24 cellular contexts compared by ENCODE assay signal in genomic region chr11:2114430-2115241, GRCh38. TPM values are rescaled to one million over a fixed set of nuclear protein-coding genes. Genes with fewer than 3 reads are reported as not detected.
DNase-seq lines count a peak whose midpoint lies in the region; ATAC-seq and TF ChIP-seq lines count a peak whose summit lies in the region.
"Had no signal": no experiment of that assay in that cellular context is flagged by ENCODE, and none has a peak within 500 bp of the region (broad histone marks: within the 10 kb centered on the region; RNA-seq: fewer than 3 reads in every experiment).

No MANE protein-coding gene starts in this region.

- dilution Hi-C loops in IMR-90 (cut with HindIII; ENCODE audit: low sequenced_read_pairs, unreplicated experiment): no loop called here

- TF ChIP-seq EP300 in upper lobe of left lung (IDR thresholded peaks at IDR 0.05): no peak

- ATAC-seq in IMR-90 (ENCODE audit: low read depth) (no peak), upper lobe of left lung (ENCODE audit: low FRiP score in 2 of 2) (peak; percentile 13 to 32), GM18505 (IDR thresholded peaks at IDR 0.05; ENCODE audit: unreplicated experiment) (no peak)

- peaks cover 14% of the 10 kb centered on the region for H3K9me3 ChIP-seq in IMR-90 (ENCODE audit: control insufficient read depth, insufficient read depth, low read length)
- H3K9me3 ChIP-seq in upper lobe of left lung: peaks cover 3 to 10% (median 8%) of the 10 kb centered on the region in 4 donors
- H3K9me3 ChIP-seq: BLaER1, SJCRH30 had no signal

- no peak for DNase-seq in IMR-90
- DNase-seq in glutamatergic neuron: peak; percentile 9
- DNase-seq in mesendoderm: peak; percentile 36
- peak in 1 of 2 donors; percentile 57 for DNase-seq in upper lobe of left lung
- no peak for DNase-seq in COLO668 (lab: John Stamatoyannopoulos, UW; ENCODE audit: unreplicated experiment)
- DNase-seq in effector CD4-positive, alpha-beta T cell: no peak
- DNase-seq: Calu3; CD4-positive, alpha-beta memory T cell; DMS153; Karpas-422; MV-4-11; NCI-H1105 treated with DMSO at 0.1 percent for 48 hours; NCI-H2029 treated with DMSO at 0.1 percent for 48 hours; NCI-H2171; NCI-H345; NCI-H524; NCI-H774; NK-92 treated with Interleukin-12 subunit alpha and Interleukin-12 subunit beta, amount 100 ng/mL, for 24 hours; SJCRH30 had no signal

- H3K4ac ChIP-seq in IMR-90 (ENCODE audit: low read depth, low read length) (no peak overlapping the region), mesendoderm (ENCODE audit: low read depth, low read length) (no peak overlapping the region)

- H3K56ac ChIP-seq in IMR-90 (ENCODE audit: extremely low read depth, insufficient read depth, low read length) (no peak overlapping the region), mesendoderm (ENCODE audit: low read length) (no peak overlapping the region)

- no peak overlapping the region for H3K27ac ChIP-seq in IMR-90 (ENCODE audit: insufficient read depth, low read length)
- H3K27ac ChIP-seq in mesendoderm (ENCODE audit: low read depth, low read length): no peak overlapping the region
- no peak overlapping the region for H3K27ac ChIP-seq in upper lobe of left lung
- H3K27ac ChIP-seq: BLaER1, SJCRH30 had no signal

- 66% methylated on average over 8 of the region's 32 CpGs; no CpG with 5 or more reads in 1 of the 2 experiments for WGBS in IMR-90 (ENCODE audit: extremely low coverage in 2 of 2, insufficient read length in 1 of 2), 2 experiments
- WGBS in mesendoderm (ENCODE audit: extremely low coverage, insufficient coverage, low lambda C conversion rate): no CpG with 5 or more reads among the region's 32 CpGs
- WGBS in upper lobe of left lung, 2 donors: 86 to 91% methylated on average over 25 to 32 of the region's 32 CpGs

- H3K79me1 ChIP-seq in IMR-90 (ENCODE audit: low read depth in 1 of 2, low read length in 2 of 2) (no peaks in the 10 kb centered on the region), mesendoderm (ENCODE audit: low read length) (no peaks in the 10 kb centered on the region)

- no peak overlapping the region for H3K4me3 ChIP-seq in IMR-90 (ENCODE audit: insufficient read depth, low read depth, low read length)
- H3K4me3 ChIP-seq in mesendoderm (ENCODE audit: low read length): no peak overlapping the region
- H3K4me3 ChIP-seq in upper lobe of left lung: no peak overlapping the region
- H3K4me3 ChIP-seq: BLaER1, SJCRH30 had no signal

- TF ChIP-seq CTCF in IMR-90 (conservative IDR thresholded peaks at IDR 0.05; ENCODE audit: low read depth, low read length): no peak
- no peak for TF ChIP-seq CTCF in glutamatergic neuron (IDR thresholded peaks at IDR 0.05; ENCODE audit: partially characterized antibody, unreplicated experiment)
- no peak for TF ChIP-seq CTCF in upper lobe of left lung (IDR thresholded peaks at IDR 0.05)

- H3K18ac ChIP-seq in IMR-90 (ENCODE audit: low read depth, low read length) (no peak overlapping the region), mesendoderm (ENCODE audit: low read length) (no peak overlapping the region)

- H3K9me3 Mint-ChIP-seq in glutamatergic neuron (ENCODE audit: unreplicated experiment): peaks cover 12% of the 10 kb centered on the region

- no peak overlapping the region for H3K14ac ChIP-seq in IMR-90 (replicated peaks; ENCODE audit: low read depth, low read length)

- POLR2A ChIA-PET in IMR-90 (lab: Charles Lee; ENCODE audit: unreplicated experiment): no interaction called here

- H2AFZ ChIP-seq in IMR-90 (replicated peaks; ENCODE audit: low read length, poor library complexity): peak overlapping the region; percentile 33

- TF ChIP-seq POLR2A in IMR-90 (IDR thresholded peaks at IDR 0.05; ENCODE audit: low read depth, low read length) (no peak), upper lobe of left lung (IDR thresholded peaks at IDR 0.05) (no peak), GM18505 (IDR thresholded peaks at IDR 0.05; ENCODE audit: borderline replicate concordance, extremely low read depth, insufficient read depth, insufficient read length) (no peak)

- in situ Hi-C loops in IMR-90 (cut with MboI; ENCODE audit: low sequenced_read_pairs): no loop called here

- H3K4me1 ChIP-seq in IMR-90 (ENCODE audit: control insufficient read depth, insufficient read depth, low read length) (no peaks in the 10 kb centered on the region; the same call in 1 of the 2 replicates), mesendoderm (ENCODE audit: control insufficient read depth, low read depth, low read length) (no peaks in the 10 kb centered on the region), upper lobe of left lung (peaks cover 0 to 3% (median 3%) of the 10 kb centered on the region in 4 donors)

- peaks cover 12% of the 10 kb centered on the region for H3K36me3 Mint-ChIP-seq in glutamatergic neuron (ENCODE audit: unreplicated experiment)
- H3K36me3 Mint-ChIP-seq: CD4-positive, alpha-beta memory T cell had no signal

- H2BK15ac ChIP-seq in IMR-90 (ENCODE audit: low read depth, low read length) (no peak overlapping the region), mesendoderm (replicated peaks; ENCODE audit: low read depth) (no peak overlapping the region)

- H3K27me3 ChIP-seq in IMR-90 (ENCODE audit: control insufficient read depth, insufficient read depth, low read length) (peaks cover 20% of the 10 kb centered on the region), mesendoderm (ENCODE audit: insufficient read depth, low read length, poor library complexity) (no peaks in the 10 kb centered on the region), upper lobe of left lung (no peaks in the 10 kb centered on the region)
- H3K27me3 ChIP-seq: BLaER1, SJCRH30 had no signal

- no peak overlapping the region for H3K27ac Mint-ChIP-seq in glutamatergic neuron (ENCODE audit: unreplicated experiment)
- H3K27ac Mint-ChIP-seq: CD4-positive, alpha-beta memory T cell had no signal

- H3K9me1 ChIP-seq in IMR-90 (ENCODE audit: insufficient read depth, low read length): no peaks in the 10 kb centered on the region

- H2BK120ac ChIP-seq in IMR-90 (ENCODE audit: low read depth, low read length) (no peak overlapping the region), mesendoderm (ENCODE audit: low read depth, low read length) (no peak overlapping the region)

- H3K23ac ChIP-seq in IMR-90 (ENCODE audit: low read depth, low read length) (no peak overlapping the region), mesendoderm (ENCODE audit: low read length) (no peak overlapping the region)

- H3K79me2 ChIP-seq in mesendoderm (ENCODE audit: control insufficient read depth, insufficient read depth, low read length): no peaks in the 10 kb centered on the region

- BruUV-seq in IMR-90 (replicated peaks; lab: Mats Ljungman, UMichigan): no TSS peak

- CTCF ChIA-PET in IMR-90 (lab: Yijun Ruan, JAX): no interaction called here

- H4K91ac ChIP-seq in IMR-90 (ENCODE audit: insufficient read depth, low read depth, low read length): no peak overlapping the region

- H4K8ac ChIP-seq in IMR-90 (ENCODE audit: low read depth in 2 of 2, low read length in 2 of 2): no peak overlapping the region
- no peak overlapping the region for H4K8ac ChIP-seq in mesendoderm (ENCODE audit: low read depth, low read length)

- H4K20me1 ChIP-seq in IMR-90 (ENCODE audit: insufficient read depth, low read length): no peaks in the 10 kb centered on the region
- H4K20me1 ChIP-seq: BLaER1 had no signal

- no peak overlapping the region for H4K5ac ChIP-seq in IMR-90 (ENCODE audit: low read depth, low read length)
- no peak overlapping the region for H4K5ac ChIP-seq in mesendoderm (ENCODE audit: low read length)

- TF ChIP-seq RAD21 in IMR-90 (IDR thresholded peaks at IDR 0.05; ENCODE audit: low read length): no peak

- H3K4me2 ChIP-seq in IMR-90 (ENCODE audit: low read depth, low read length): no peak overlapping the region
- no peak overlapping the region for H3K4me2 ChIP-seq in mesendoderm (ENCODE audit: low read length)
- H3K4me2 ChIP-seq: BLaER1 had no signal

- H2AK5ac ChIP-seq in IMR-90 (ENCODE audit: low read depth, low read length) (no peak overlapping the region), mesendoderm (ENCODE audit: low read length) (no peak overlapping the region)

- H2BK5ac ChIP-seq in IMR-90 (ENCODE audit: low read depth, low read length, poor library complexity, severe bottlenecking) (no peak overlapping the region), mesendoderm (ENCODE audit: low read length) (no peak overlapping the region)

- H3K4me3 Mint-ChIP-seq in glutamatergic neuron (ENCODE audit: unreplicated experiment): no peak overlapping the region
- H3K4me3 Mint-ChIP-seq: CD4-positive, alpha-beta memory T cell had no signal

- no peak overlapping the region for H2AK9ac ChIP-seq in IMR-90 (replicated peaks; ENCODE audit: low read depth, low read length, poor library complexity)

- intact Hi-C loops in IMR-90 (cut with micrococcal nuclease): no loop called here

- no peaks in the 10 kb centered on the region for H3K27me3 Mint-ChIP-seq in glutamatergic neuron (ENCODE audit: unreplicated experiment)

- H3K9ac ChIP-seq in IMR-90 (ENCODE audit: low read depth, low read length): no peak overlapping the region
- no peak overlapping the region for H3K9ac ChIP-seq in mesendoderm (ENCODE audit: low read length)
- H3K9ac ChIP-seq: BLaER1 had no signal

- H3K36me3 ChIP-seq in IMR-90 (ENCODE audit: control insufficient read depth, insufficient read depth, low read length) (no peaks in the 10 kb centered on the region), mesendoderm (ENCODE audit: control insufficient read depth, insufficient read depth, low read length) (no peaks in the 10 kb centered on the region), upper lobe of left lung (no peaks in the 10 kb centered on the region)
- H3K36me3 ChIP-seq: BLaER1, SJCRH30 had no signal

- no peaks in the 10 kb centered on the region for H3K4me1 Mint-ChIP-seq in glutamatergic neuron (ENCODE audit: low read depth, unreplicated experiment)
- H3K4me1 Mint-ChIP-seq: CD4-positive, alpha-beta memory T cell had no signal

- H2BK20ac ChIP-seq in IMR-90 (ENCODE audit: low read depth, low read length): no peak overlapping the region

RNA-seq across cellular contexts. Expression of gene IGF2, which starts 24.6 kb away (rescaled TPM):
- total RNA-seq in IMR-90 (2012; rRNA removed) (2.3 and 5.0 TPM in 2 replicates), glutamatergic neuron (ENCODE audit: unreplicated experiment) (21.5 TPM), upper lobe of left lung (10 to 100 TPM in 2 of 6 donors, 1 to 10 TPM in 3, not detected in 1; 7.0 to 24.4 (median 8.4) TPM)
- polyA plus RNA-seq in IMR-90 (2012; rRNA removed): 17.5 and 21.8 TPM in 2 replicates
- 20.6 and 23.2 TPM in 2 replicates for polyA plus RNA-seq in IMR-90 (2012; cell fraction: cytosol; rRNA removed)
- 4.8 and 6.4 TPM in 2 replicates for polyA plus RNA-seq in IMR-90 (2012; cell fraction: nucleus; rRNA removed; ENCODE audit: low replicate concordance)
- polyA plus RNA-seq in mesendoderm (2013, experiment 1 of 2): 0.28 TPM
- 0.29 TPM for polyA plus RNA-seq in mesendoderm (2013, experiment 2 of 2)
- total RNA-seq: CD4-positive, alpha-beta memory T cell; G401 had no signal
- polyA plus RNA-seq: CD4-positive, alpha-beta memory T cell had no signal

RNA-seq across cellular contexts. Expression of gene INS, which starts 46.4 kb away (rescaled TPM):
- total RNA-seq in IMR-90 (2012; rRNA removed): not detected in 2 replicates
- not detected in 2 replicates for polyA plus RNA-seq in IMR-90 (2012; rRNA removed)
- polyA plus RNA-seq in IMR-90 (2012; cell fraction: cytosol; rRNA removed): not detected in 2 replicates
- not detected in 2 replicates for polyA plus RNA-seq in IMR-90 (2012; cell fraction: nucleus; rRNA removed; ENCODE audit: low replicate concordance)
- not detected for total RNA-seq in glutamatergic neuron (ENCODE audit: unreplicated experiment)
- polyA plus RNA-seq in mesendoderm (2013, experiment 1 of 2): not detected
- not detected for polyA plus RNA-seq in mesendoderm (2013, experiment 2 of 2)
- total RNA-seq in upper lobe of left lung: under 1 TPM in 1 of 6 donors, not detected in 5; 0.67 TPM
- total RNA-seq: A673; Calu3; CD4-positive, alpha-beta memory T cell; G401; M059J; SJCRH30 had no signal
- polyA plus RNA-seq: CD4-positive, alpha-beta memory T cell had no signal

RNA-seq across cellular contexts. Expression of gene TH, which starts 57.0 kb away (rescaled TPM):
- total RNA-seq in IMR-90 (2012; rRNA removed): not detected in 2 replicates
- polyA plus RNA-seq in IMR-90 (2012; rRNA removed): 0.06 and 0.10 TPM in 2 replicates
- polyA plus RNA-seq in IMR-90 (2012; cell fraction: cytosol; rRNA removed): 0.03 TPM in 1 of 2 replicates, not detected in the other
- polyA plus RNA-seq in IMR-90 (2012; cell fraction: nucleus; rRNA removed; ENCODE audit: low replicate concordance): 0.08 TPM in 1 of 2 replicates, not detected in the other
- total RNA-seq in glutamatergic neuron (ENCODE audit: unreplicated experiment): not detected
- polyA plus RNA-seq in mesendoderm (2013, experiment 1 of 2): 0.07 TPM
- 0.20 TPM for polyA plus RNA-seq in mesendoderm (2013, experiment 2 of 2)
- not detected for total RNA-seq in upper lobe of left lung
- total RNA-seq: A673; Calu3; CD4-positive, alpha-beta memory T cell; G401; SJCRH30 had no signal
- polyA plus RNA-seq: CD4-positive, alpha-beta memory T cell had no signal

Comparison
In these comparisons a context has a peak if more than half of its experiments do, and no peak if none do; other contexts are left out.
1. ATAC-seq: peak in upper lobe of left lung (2 of 2); none in IMR-90 (single experiment) and GM18505 (single experiment).
2. DNase-seq: peak in glutamatergic neuron (single experiment) and mesendoderm (single experiment); none in IMR-90 (single experiment), COLO668 (single experiment) and effector CD4-positive, alpha-beta T cell (single experiment).